In the genomic region with DNA sequence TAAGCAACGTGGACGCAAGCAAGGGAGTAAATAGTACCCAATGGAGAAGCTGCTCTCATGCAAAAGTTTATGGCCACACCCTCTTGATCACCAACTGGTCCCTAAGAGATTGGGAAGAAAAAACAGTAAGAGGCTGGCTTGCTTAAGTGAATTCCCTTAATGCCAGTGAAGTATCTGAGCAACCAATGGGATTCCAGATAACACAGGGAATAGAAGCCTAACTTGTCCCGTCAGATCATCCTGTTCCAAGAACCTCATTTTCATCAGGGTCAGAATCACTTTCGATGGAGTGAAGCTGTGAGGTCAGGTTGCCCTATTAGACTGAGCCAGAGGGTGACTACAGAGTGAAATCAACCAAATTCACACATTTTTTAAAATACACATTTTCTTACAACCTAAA, we compare ENCODE assay signal across 13 cellular contexts.
DNase-seq lines count a peak whose midpoint lies in the region; ATAC-seq and TF ChIP-seq lines count a peak whose summit lies in the region.
"Had no signal": no experiment of that assay in that cellular context is flagged by ENCODE, and none has a peak within 500 bp of the region (broad histone marks: within the 10 kb centered on the region; RNA-seq: fewer than 3 reads in every experiment).

No MANE protein-coding gene starts in this region.

- WGBS in heart right ventricle, 2 donors, result 68 to 69% methylated on average over 4 of the region's 4 CpGs

- H3K36me3 ChIP-seq in ascending aorta, result no peaks in the 10 kb centered on the region
- no peaks in the 10 kb centered on the region for H3K36me3 ChIP-seq in heart right ventricle
- no peaks in the 10 kb centered on the region for H3K36me3 ChIP-seq in H7 (replicated peaks; ENCODE audit: control insufficient read depth, insufficient read depth, low read length)
- H3K36me3 ChIP-seq: BLaER1 treated with 17β-estradiol and CSF1 and Interleukin-3, amounts not matched to agents 10 nM and 100 nM; Peyer's patch had no signal

- no peak for TF ChIP-seq CTCF in ascending aorta (IDR thresholded peaks at IDR 0.05)
- no peak for TF ChIP-seq CTCF in heart right ventricle (IDR thresholded peaks at IDR 0.05)

- DNase-seq in ELR (ENCODE audit: low read depth) (peak; percentile 20), ascending aorta (ENCODE audit: low spot score in 2 of 2) (no peak), heart right ventricle (no peak), H7 (no peak), OCI-M2 (lab: John Stamatoyannopoulos, UW; ENCODE audit: unreplicated experiment) (no peak), DMS 273 (lab: John Stamatoyannopoulos, UW; ENCODE audit: unreplicated experiment) (no peak)
- DNase-seq: NCI-H2171; stimulated activated CD4-positive, alpha-beta T cell treated with anti-CD3 and anti-CD28 coated beads, Interleukin-12 subunit alpha, Interleukin-12 subunit beta, amount 100 ng/mL, for 4 hours had no signal

- H3K9me3 ChIP-seq in ascending aorta (no peaks in the 10 kb centered on the region), heart right ventricle (no peaks in the 10 kb centered on the region)
- H3K9me3 ChIP-seq: BLaER1 treated with 17β-estradiol and CSF1 and Interleukin-3, amounts not matched to agents 10 nM and 100 nM; Peyer's patch had no signal

- intact Hi-C loops in ascending aorta (cut with DNase I), result no loop called here
- intact Hi-C loops in heart right ventricle (cut with DNase I), result loop anchor here in 2 of 10 donors (2.0 to 10.0 kb wide), 2 partner anchors 104 to 238 kb away; partner anchors contain the start of genes CD47 (in 1 of the 2) and IFT57 (in 1 of the 2)

- ATAC-seq in heart right ventricle (peak in 2 of 8 donors; percentile 14 to 49), HG03196 (IDR thresholded peaks at IDR 0.05; ENCODE audit: unreplicated experiment) (no peak)
- ATAC-seq: natural killer cell treated with Interleukin-12 subunit alpha and Interleukin-12 subunit beta and Interleukin-15 and Interleukin-18, amount 100 ng/mL, for 72 hours had no signal

- peak overlapping the region; percentile 44 to 62 for H3K27ac ChIP-seq in ascending aorta
- H3K27ac ChIP-seq in heart right ventricle, result peak overlapping the region in 8 of 10 donors; percentile 5 to 71 (median 46)
- peak overlapping the region in 13 of 21 experiments; percentile 17 to 82 (median 66) for H3K27ac ChIP-seq in skin epidermis

- H3K4me1 ChIP-seq in ascending aorta, result peaks cover 0 to 17% of the 10 kb centered on the region in 2 donors
- H3K4me1 ChIP-seq in heart right ventricle, result peaks cover 6 to 65% (median 35%) of the 10 kb centered on the region in 9 donors

- H3K4me3 ChIP-seq in ascending aorta, result no peak overlapping the region
- no peak overlapping the region for H3K4me3 ChIP-seq in heart right ventricle
- H3K4me3 ChIP-seq in skin epidermis, result no peak overlapping the region
- H3K4me3 ChIP-seq in H7 (ENCODE audit: insufficient read depth, low read depth, low read length), result no peak overlapping the region
- H3K4me3 ChIP-seq: BLaER1 treated with 17β-estradiol and CSF1 and Interleukin-3, amounts not matched to agents 10 nM and 100 nM; Peyer's patch had no signal

- H3K27me3 ChIP-seq in ascending aorta (no peaks in the 10 kb centered on the region), heart right ventricle (no peaks in the 10 kb centered on the region), H7 (ENCODE audit: control insufficient read depth, insufficient read depth, low read length) (no peaks in the 10 kb centered on the region)
- H3K27me3 ChIP-seq: BLaER1 treated with 17β-estradiol and CSF1 and Interleukin-3, amounts not matched to agents 10 nM and 100 nM; Peyer's patch had no signal
